Comparison of ENCODE assay signal across 1 cellular context in genomic region chr1:109493805-109494539, GRCh38.
TF ChIP-seq lines count a peak whose summit lies in the region.

Gene CYB561D1, plus strand, starts transcription at chr1:109494094. Its CDS starts 46 bp downstream, at chr1:109494140.

TF ChIP-seq in IMR-90, 13 proteins besides CTCF, POLR2A, EP300 and RAD21:
- TF ChIP-seq BHLHE40 (IDR thresholded peaks at IDR 0.05; ENCODE audit: low read depth, low read length) (0 out of 2 replicates have a peak, but pooled peaks have one; percentile 4), MAZ (IDR thresholded peaks at IDR 0.05; ENCODE audit: borderline replicate concordance, low read depth, low read length) (peak; percentile 82), RCOR1 (IDR thresholded peaks at IDR 0.05; ENCODE audit: insufficient replicate concordance, low read length) (no peak), SMC3 (IDR thresholded peaks at IDR 0.05; ENCODE audit: low read depth, low read length) (peak; percentile 71), MXI1 (IDR thresholded peaks at IDR 0.05; ENCODE audit: borderline replicate concordance, low read depth, low read length) (peak; percentile 94)
